1 cellular context compared by ENCODE assay signal in genomic region chr10:12605580-12606405, GRCh38.
TF ChIP-seq lines count a peak whose summit lies in the region.

No MANE protein-coding gene starts in this region.

TF ChIP-seq in HepG2, 621 proteins besides CTCF, POLR2A, EP300 and RAD21 (continued from another document and continues in another):
- TF ChIP-seq UBTF (CRISPR knock-in tag; IDR thresholded peaks at IDR 0.05) (peak; percentile 51; the same call in 1 of the 2 replicates), NPAS2 (CRISPR knock-in tag; IDR thresholded peaks at IDR 0.05; ENCODE audit: borderline replicate concordance) (no peak), ZNF781 (CRISPR knock-in tag; IDR thresholded peaks at IDR 0.05; ENCODE audit: borderline replicate concordance, not compliant biosample characterization) (no peak), KIAA2018 (CRISPR knock-in tag; IDR thresholded peaks at IDR 0.05; ENCODE audit: borderline replicate concordance) (no peak), PHF21A (CRISPR knock-in tag; IDR thresholded peaks at IDR 0.05) (no peak; the same call in 1 of the 2 replicates), ZBTB3 (CRISPR knock-in tag; IDR thresholded peaks at IDR 0.05; ENCODE audit: borderline replicate concordance, low read depth) (no peak), CSRNP1 (CRISPR knock-in tag; IDR thresholded peaks at IDR 0.05) (no peak), SUZ12 (IDR thresholded peaks at IDR 0.05; ENCODE audit: low read depth, low read length) (no peak), ZNF180 (CRISPR knock-in tag; IDR thresholded peaks at IDR 0.05; ENCODE audit: borderline replicate concordance, low read depth) (no peak), IKZF1 (IDR thresholded peaks at IDR 0.05) (no peak), ATF4 (CRISPR knock-in tag; IDR thresholded peaks at IDR 0.05) (no peak), ZNF766 (CRISPR knock-in tag; IDR thresholded peaks at IDR 0.05; ENCODE audit: borderline replicate concordance) (no peak), GABPA (IDR thresholded peaks at IDR 0.05; ENCODE audit: low read depth, low read length) (no peak), GABPA (CRISPR knock-in tag; IDR thresholded peaks at IDR 0.05; ENCODE audit: low read depth) (peak; percentile 33; the same call in 1 of the 2 replicates), PHB2 (IDR thresholded peaks at IDR 0.05; ENCODE audit: partially characterized antibody) (no peak), RBFOX2 (IDR thresholded peaks at IDR 0.05; ENCODE audit: low read depth, low read length) (no peak), ZNF142 (CRISPR knock-in tag; IDR thresholded peaks at IDR 0.05) (no peak; the same call in 1 of the 2 replicates), PAXIP1 (CRISPR knock-in tag; conservative IDR thresholded peaks at IDR 0.05) (peak; percentile 40), ZNF263 (CRISPR knock-in tag; IDR thresholded peaks at IDR 0.05) (peak; percentile 15; the same call in 1 of the 2 replicates), TRIM24 (CRISPR knock-in tag; IDR thresholded peaks at IDR 0.05) (no peak), GATAD2A (CRISPR knock-in tag; IDR thresholded peaks at IDR 0.05) (peak; percentile 82), TFAP4 (IDR thresholded peaks at IDR 0.05; ENCODE audit: borderline replicate concordance, low read depth) (peak; percentile 69; the same call in 1 of the 2 replicates), ZNF20 (CRISPR knock-in tag; IDR thresholded peaks at IDR 0.05) (no peak), ZNF761 (CRISPR knock-in tag; conservative IDR thresholded peaks at IDR 0.05) (no peak), TCF7 (IDR thresholded peaks at IDR 0.05; ENCODE audit: low read depth) (no peak), ZNF354B (CRISPR knock-in tag; IDR thresholded peaks at IDR 0.05) (no peak), ZNF282 (IDR thresholded peaks at IDR 0.05; ENCODE audit: partially characterized antibody) (no peak), ZNF382 (CRISPR knock-in tag; IDR thresholded peaks at IDR 0.05; ENCODE audit: borderline replicate concordance) (no peak)
